In genomic region chr3:16917256-16917935, GRCh38 we compare ENCODE assay signal across 13 cellular contexts. TPM values are rescaled to one million over a fixed set of nuclear protein-coding genes. Genes with fewer than 3 reads are reported as not detected.
DNase-seq lines count a peak whose midpoint lies in the region; ATAC-seq and TF ChIP-seq lines count a peak whose summit lies in the region.
"Had no signal": no experiment of that assay in that cellular context is flagged by ENCODE, and none has a peak within 500 bp of the region (broad histone marks: within the 10 kb centered on the region; RNA-seq: fewer than 3 reads in every experiment).

No MANE protein-coding gene starts in this region.

- no peak overlapping the region for H3K27ac Mint-ChIP-seq in MCF 10A (ENCODE audit: low read depth, unreplicated experiment)
- H3K27ac Mint-ChIP-seq in activated T-helper 17 cell treated with anti-CD3 and anti-CD28 coated beads, Interleukin-2, amount 50 U/mL, for 72 hours = peak overlapping the region; percentile 69
- peak overlapping the region; percentile 98 for H3K27ac Mint-ChIP-seq in stimulated activated naive CD8-positive, alpha-beta T cell treated with anti-CD3 and anti-CD28 coated beads, Interleukin-15, Interleukin-2, amounts not matched to agents 100 ng/mL and 50 ng/mL, for 24 hours

- no peaks in the 10 kb centered on the region for H3K36me3 Mint-ChIP-seq in MCF 10A (ENCODE audit: insufficient read depth, unreplicated experiment)
- no peaks in the 10 kb centered on the region for H3K36me3 Mint-ChIP-seq in activated T-helper 17 cell treated with anti-CD3 and anti-CD28 coated beads, Interleukin-2, amount 50 U/mL, for 72 hours (ENCODE audit: low read depth)
- no peaks in the 10 kb centered on the region for H3K36me3 Mint-ChIP-seq in stimulated activated naive CD8-positive, alpha-beta T cell treated with anti-CD3 and anti-CD28 coated beads, Interleukin-15, Interleukin-2, amounts not matched to agents 100 ng/mL and 50 ng/mL, for 24 hours (ENCODE audit: low read depth)

- H3K27ac ChIP-seq in breast epithelium (no peak overlapping the region), right cardiac atrium (ENCODE audit: low read length) (peak overlapping the region; percentile 67)

- BruUV-seq in MCF 10A (replicated peaks; lab: Mats Ljungman, UMichigan) = no TSS peak

- H3K27me3 Mint-ChIP-seq in MCF 10A (ENCODE audit: insufficient read depth, unreplicated experiment) = peaks cover 67% of the 10 kb centered on the region
- no peaks in the 10 kb centered on the region for H3K27me3 Mint-ChIP-seq in activated T-helper 17 cell treated with anti-CD3 and anti-CD28 coated beads, Interleukin-2, amount 50 U/mL, for 72 hours
- H3K27me3 Mint-ChIP-seq in stimulated activated naive CD8-positive, alpha-beta T cell treated with anti-CD3 and anti-CD28 coated beads, Interleukin-15, Interleukin-2, amounts not matched to agents 100 ng/mL and 50 ng/mL, for 24 hours = no peaks in the 10 kb centered on the region

- no peaks in the 10 kb centered on the region for H3K9me3 Mint-ChIP-seq in MCF 10A (ENCODE audit: unreplicated experiment)
- H3K9me3 Mint-ChIP-seq in activated T-helper 17 cell treated with anti-CD3 and anti-CD28 coated beads, Interleukin-2, amount 50 U/mL, for 72 hours = no peaks in the 10 kb centered on the region
- no peaks in the 10 kb centered on the region for H3K9me3 Mint-ChIP-seq in stimulated activated naive CD8-positive, alpha-beta T cell treated with anti-CD3 and anti-CD28 coated beads, Interleukin-15, Interleukin-2, amounts not matched to agents 100 ng/mL and 50 ng/mL, for 24 hours

- no peaks in the 10 kb centered on the region for H3K27me3 ChIP-seq in breast epithelium
- H3K27me3 ChIP-seq in right cardiac atrium (ENCODE audit: control insufficient read depth, insufficient read depth) = no peaks in the 10 kb centered on the region

- ATAC-seq in activated T-helper 17 cell treated with anti-CD3 and anti-CD28 coated beads, Interleukin-2, amount 50 U/mL, for 72 hours (replicated peaks) = peak; percentile 91
- ATAC-seq in right cardiac atrium (peak; percentile 77 to 84), HG03045 (IDR thresholded peaks at IDR 0.05; ENCODE audit: unreplicated experiment) (no peak), GM21367 (IDR thresholded peaks at IDR 0.05; ENCODE audit: unreplicated experiment) (no peak)

- H3K4me1 ChIP-seq in breast epithelium (no peaks in the 10 kb centered on the region), right cardiac atrium (ENCODE audit: control insufficient read depth, insufficient read depth, low read length) (peaks cover 10% of the 10 kb centered on the region)

- POLR2A ChIA-PET in MCF 10A (lab: Yijun Ruan, JAX) = interaction anchor here (1.2 to 1.9 kb wide), 2 partner anchors 9 to 10 kb away, joined by 4 to 5 read pairs; no protein-coding TSS in a partner anchor

- DNase-seq in MCF 10A (ENCODE audit: unreplicated experiment) = peak; percentile 6
- DNase-seq in breast epithelium (ENCODE audit: low spot score in 2 of 2) = no peak
- no peak for DNase-seq in right cardiac atrium
- no peak for DNase-seq in kidney glomerular epithelial cell (lab: John Stamatoyannopoulos, UW)
- DNase-seq: activated CD4-positive, alpha-beta T cell treated with anti-CD3 and anti-CD28 coated beads for 4 hours; anterior cingulate cortex; C1 segment of cervical spinal cord; KG1; NCI-H2227 treated with DMSO at 0.1 percent for 48 hours had no signal

- no peak for TF ChIP-seq POLR2A in breast epithelium (IDR thresholded peaks at IDR 0.05)

- H3K4me3 ChIP-seq in breast epithelium = no peak overlapping the region
- H3K4me3 ChIP-seq in right cardiac atrium (ENCODE audit: low read length) = no peak overlapping the region

- TF ChIP-seq CTCF in MCF 10A (IDR thresholded peaks at IDR 0.05; ENCODE audit: unreplicated experiment) (no peak), breast epithelium (IDR thresholded peaks at IDR 0.05) (no peak)

- H3K4me3 Mint-ChIP-seq in MCF 10A (ENCODE audit: unreplicated experiment) = no peak overlapping the region
- peak overlapping the region; percentile 62 for H3K4me3 Mint-ChIP-seq in activated T-helper 17 cell treated with anti-CD3 and anti-CD28 coated beads, Interleukin-2, amount 50 U/mL, for 72 hours
- H3K4me3 Mint-ChIP-seq in stimulated activated naive CD8-positive, alpha-beta T cell treated with anti-CD3 and anti-CD28 coated beads, Interleukin-15, Interleukin-2, amounts not matched to agents 100 ng/mL and 50 ng/mL, for 24 hours = peak overlapping the region; percentile 69

- intact Hi-C loops in MCF 10A (cut with micrococcal nuclease) (no loop called here), breast epithelium (cut with DNase I; ENCODE audit: low total_unique reads) (no loop called here), right cardiac atrium (cut with DNase I) (no loop called here)

- H3K4me1 Mint-ChIP-seq in MCF 10A (ENCODE audit: insufficient read depth, unreplicated experiment) = no peaks in the 10 kb centered on the region
- H3K4me1 Mint-ChIP-seq in activated T-helper 17 cell treated with anti-CD3 and anti-CD28 coated beads, Interleukin-2, amount 50 U/mL, for 72 hours = peaks cover 45% of the 10 kb centered on the region
- H3K4me1 Mint-ChIP-seq in stimulated activated naive CD8-positive, alpha-beta T cell treated with anti-CD3 and anti-CD28 coated beads, Interleukin-15, Interleukin-2, amounts not matched to agents 100 ng/mL and 50 ng/mL, for 24 hours (ENCODE audit: low read depth) = peaks cover 86% of the 10 kb centered on the region

- CTCF ChIA-PET in MCF 10A (lab: Yijun Ruan, JAX) = interaction anchor here (0.7 kb wide), 1 partner anchor 280 kb away, joined by 3 read pairs; no protein-coding TSS in a partner anchor

- no peaks in the 10 kb centered on the region for H3K9me3 ChIP-seq in breast epithelium
- no peaks in the 10 kb centered on the region for H3K9me3 ChIP-seq in right cardiac atrium (ENCODE audit: control insufficient read depth, low read length)

- H3K36me3 ChIP-seq in breast epithelium = no peaks in the 10 kb centered on the region

RNA-seq across cellular contexts. Expression of gene PLCL2, which starts 32.6 kb away (rescaled TPM):
- total RNA-seq in MCF 10A (2022) (0.17 and 0.51 TPM in 2 replicates), breast epithelium (10 to 100 TPM in 2 of 3 donors, 1 to 10 TPM in 1; 7.8 to 21.9 (median 17.0) TPM), right cardiac atrium (10 to 100 TPM; 36.7 to 47.4 (median 37.0) TPM)
- 10 to 100 TPM; 15.1 to 16.2 TPM for total RNA-seq in activated T-helper 17 cell treated with anti-CD3 and anti-CD28 coated beads, Interleukin-2, amount 50 U/mL, for 72 hours
- polyA plus RNA-seq in right cardiac atrium = 12.5 TPM

Comparison
In these comparisons a context has a peak if more than half of its experiments do, and no peak if none do; other contexts are left out.
1. ATAC-seq: peak in activated T-helper 17 cell treated with anti-CD3 and anti-CD28 coated beads, Interleukin-2, amount 50 U/mL, for 72 hours (single experiment) and right cardiac atrium (2 of 2); none in HG03045 (single experiment) and GM21367 (single experiment).